Comparison of ENCODE assay signal across 8 cellular contexts in the genomic region with DNA sequence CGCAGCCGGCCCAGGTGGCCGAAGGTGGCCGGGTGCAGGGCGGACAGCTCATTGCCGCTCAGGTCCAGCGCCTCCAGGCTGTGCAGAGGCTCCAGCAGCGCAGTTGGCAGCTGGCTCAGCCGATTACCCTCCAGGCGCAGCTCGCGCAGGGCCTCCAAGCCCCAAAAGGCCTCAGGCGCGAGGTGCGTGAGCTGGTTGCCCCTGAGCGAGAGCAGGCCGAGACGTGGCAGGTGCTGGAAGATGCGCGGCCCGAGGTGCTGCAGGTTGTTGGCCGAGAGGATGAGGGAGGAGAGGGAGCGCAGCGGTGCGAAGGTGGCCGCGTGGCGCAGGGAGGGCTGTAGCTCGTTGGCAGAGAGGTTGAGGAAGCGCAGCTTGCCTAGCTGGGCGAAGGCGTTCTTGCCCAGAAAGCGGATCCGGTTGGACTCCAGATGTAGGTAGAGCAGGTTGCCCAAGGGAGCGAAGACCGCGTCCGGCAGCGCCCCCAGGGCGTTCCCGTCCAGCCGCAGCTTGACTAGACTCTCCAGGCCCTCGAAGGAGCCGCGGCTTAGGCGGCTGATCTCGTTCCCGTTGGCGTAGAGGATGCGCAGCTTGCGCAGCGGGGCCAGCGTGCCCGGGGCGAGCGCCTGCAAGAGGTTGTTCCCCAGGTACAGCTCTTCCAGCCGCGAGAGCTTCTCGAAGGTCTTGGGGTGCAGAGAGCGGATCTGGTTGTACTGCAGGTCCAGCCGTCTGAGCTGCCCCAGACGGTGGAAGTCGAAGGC. TPM values are rescaled to one million over a fixed set of nuclear protein-coding genes. Genes with fewer than 3 reads are reported as not detected.
DNase-seq lines count a peak whose midpoint lies in the region; ATAC-seq, FAIRE-seq and TF ChIP-seq lines count a peak whose summit lies in the region.

No MANE protein-coding gene starts in this region.

- 1 to 6% (median 4%) methylated on average over 56 to 63 of the region's 63 CpGs for WGBS in small intestine, 3 donors

- no peak for ATAC-seq in GM21723 (IDR thresholded peaks at IDR 0.05; ENCODE audit: unreplicated experiment)

- H3K4me3 Mint-ChIP-seq in astrocyte (ENCODE audit: unreplicated experiment) = peak overlapping the region; percentile 57

- peak overlapping the region; percentile 84 for H3K4me2 ChIP-seq in astrocyte (ENCODE audit: low read length)

- peak overlapping the region; percentile 47 for H3K27ac Mint-ChIP-seq in astrocyte (ENCODE audit: unreplicated experiment)

- no peak overlapping the region for H3K27ac ChIP-seq in astrocyte (ENCODE audit: low read depth, low read length)
- no peak overlapping the region for H3K27ac ChIP-seq in iPS-20b (ENCODE audit: low read length)
- peak overlapping the region in 1 of 2 donors; percentile 12 for H3K27ac ChIP-seq in small intestine (ENCODE audit: low read depth in 1 of 2, low read length in 1 of 2)

- CTCF ChIA-PET in AG04449 (lab: Yijun Ruan, JAX) = interaction anchor here (0.8 to 26.0 kb wide), 34 partner anchors 8 to 641 kb away, joined by 3 to 767 read pairs (median 7); no protein-coding TSS in a partner anchor

- peak overlapping the region; percentile 56 for H3K4me3 ChIP-seq in AG04449 (ENCODE audit: low read depth, low read length)
- peak overlapping the region; percentile 43 for H3K4me3 ChIP-seq in astrocyte (ENCODE audit: insufficient read depth, low read depth, low read length)
- peak overlapping the region; percentile 66; the same call in 1 of the 2 replicates for H3K4me3 ChIP-seq in iPS-20b (ENCODE audit: low read length)
- peak overlapping the region in 1 of 2 donors; percentile 85 for H3K4me3 ChIP-seq in small intestine (ENCODE audit: low read depth in 1 of 2, low read length in 2 of 2)

- H3K9me3 Mint-ChIP-seq in astrocyte (ENCODE audit: unreplicated experiment) = peaks cover 8% of the 10 kb centered on the region

- H3K4me1 ChIP-seq in astrocyte (ENCODE audit: insufficient read depth, low read length) (peaks cover 23% of the 10 kb centered on the region), iPS-20b (ENCODE audit: insufficient read depth, low read length) (peaks cover 18% of the 10 kb centered on the region; the same call in 1 of the 2 replicates), small intestine (ENCODE audit: control insufficient read depth in 2 of 2, insufficient read depth in 1 of 2, low read depth in 1 of 2, low read length in 1 of 2) (peaks cover 0 to 2% of the 10 kb centered on the region in 2 donors)

- H3K4me1 Mint-ChIP-seq in astrocyte (ENCODE audit: low read depth, unreplicated experiment) = peaks cover 6% of the 10 kb centered on the region

- no peaks in the 10 kb centered on the region for H3K36me3 Mint-ChIP-seq in astrocyte (ENCODE audit: low read depth, unreplicated experiment)

- DNase-seq in AG04449 (ENCODE audit: low read depth, low spot score) = no peak
- peak; percentile 15 for DNase-seq in HPDE6-E6E7 (ENCODE audit: extremely low spot score)
- no peak for DNase-seq in astrocyte (ENCODE audit: low read depth)
- peak; percentile 29 for DNase-seq in small intestine
- DNase-seq in NCI-H187 (lab: John Stamatoyannopoulos, UW) = no peak
- DNase-seq in H54 (ENCODE audit: insufficient read length, low spot score) = no peak

- H3K27me3 Mint-ChIP-seq in astrocyte (ENCODE audit: low read depth, unreplicated experiment) = peaks cover 42% of the 10 kb centered on the region

- H3K36me3 ChIP-seq in astrocyte (ENCODE audit: insufficient read depth, low read length) (no peaks in the 10 kb centered on the region), iPS-20b (ENCODE audit: insufficient read depth, low read depth, low read length) (no peaks in the 10 kb centered on the region), small intestine (ENCODE audit: control insufficient read depth in 2 of 2, insufficient read depth in 2 of 2, low read length in 2 of 2) (no peaks in the 10 kb centered on the region)

- POLR2A ChIA-PET in AG04449 (lab: Yijun Ruan, JAX) = interaction anchor here (0.8 to 1.4 kb wide), 2 partner anchors 10 to 149 kb away, joined by 3 read pairs; no protein-coding TSS in a partner anchor

- peaks cover 28% of the 10 kb centered on the region for H3K27me3 ChIP-seq in astrocyte (ENCODE audit: insufficient read depth, low read length)
- peaks cover 55% of the 10 kb centered on the region for H3K27me3 ChIP-seq in iPS-20b (ENCODE audit: insufficient read depth, low read length)
- H3K27me3 ChIP-seq in small intestine (ENCODE audit: control insufficient read depth in 2 of 2, insufficient read depth in 2 of 2, low read length in 2 of 2) = peaks cover 0 to 5% of the 10 kb centered on the region in 2 donors

- no peaks in the 10 kb centered on the region for H3K79me2 ChIP-seq in astrocyte (ENCODE audit: insufficient read depth, low read length)

- H3K9me3 ChIP-seq in astrocyte (ENCODE audit: insufficient read depth, low read depth, low read length) (no peaks in the 10 kb centered on the region), iPS-20b (ENCODE audit: insufficient read depth, low read depth, low read length) (no peaks in the 10 kb centered on the region), small intestine (ENCODE audit: control insufficient read depth, low read depth) (no peaks in the 10 kb centered on the region)

- FAIRE-seq in astrocyte (lab: Jason Lieb, UNC) (no peak), small intestine (lab: Jason Lieb, UNC) (no peak), H54 (lab: Jason Lieb, UNC) (no peak)

- no peak overlapping the region for H3K9ac ChIP-seq in astrocyte (ENCODE audit: low read length)
- H3K9ac ChIP-seq in iPS-20b (ENCODE audit: low read depth, low read length) = peak overlapping the region; percentile 44; the same call in 1 of the 2 replicates

- TF ChIP-seq POLR2A in H54 (IDR thresholded peaks at IDR 0.05; ENCODE audit: low read depth, low read length) = no peak

- H2AFZ ChIP-seq in astrocyte (ENCODE audit: low read depth, low read length) = peak overlapping the region; percentile 74

- no peaks in the 10 kb centered on the region for H4K20me1 ChIP-seq in astrocyte (ENCODE audit: insufficient read depth, low read length)

- TF ChIP-seq CTCF in AG04449 (IDR thresholded peaks at IDR 0.05; ENCODE audit: insufficient read depth, low read length, missing control alignments) (no peak), astrocyte (IDR thresholded peaks at IDR 0.05; ENCODE audit: insufficient read depth, low read depth, low read length) (no peak)

RNA-seq across cellular contexts. Expression of a gene that starts 0.9 kb away (rescaled TPM):
- total RNA-seq in astrocyte = 0.45 and 0.72 TPM in 2 replicates
- polyA plus RNA-seq in small intestine = 1 to 10 TPM in 1 of 3 donors, under 1 TPM in 2; 0.22 to 2.7 (median 0.27) TPM

Comparison
In these comparisons a context has a peak if more than half of its experiments do, and no peak if none do; other contexts are left out.
1. DNase-seq: peak in HPDE6-E6E7 (single experiment) and small intestine (single experiment); none in AG04449 (single experiment), astrocyte (single experiment), NCI-H187 (0 of 2) and H54 (single experiment).